Comparison of ENCODE assay signal across 1 cellular context in the genomic region with DNA sequence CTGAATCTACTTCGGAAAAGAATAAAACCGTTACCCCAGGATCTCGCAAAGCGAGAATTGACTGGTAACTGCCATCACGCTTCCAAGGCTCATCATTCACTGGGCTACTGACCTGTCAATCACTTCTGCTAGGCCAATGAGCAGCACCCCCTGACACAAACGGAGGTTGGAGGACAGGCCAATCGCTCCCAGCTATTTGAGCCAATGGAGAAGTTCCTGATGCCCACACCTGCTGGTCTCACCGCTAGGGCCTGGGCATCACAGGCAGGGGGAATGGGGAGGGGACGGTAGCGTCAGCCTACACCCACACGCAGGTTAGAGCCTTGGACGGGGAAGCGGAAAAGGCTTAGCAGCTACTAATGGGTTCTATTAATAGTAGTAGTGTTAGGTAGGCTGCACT.
TF ChIP-seq lines count a peak whose summit lies in the region.

No MANE protein-coding gene starts in this region.

TF ChIP-seq in GM23338, 12 proteins besides CTCF, POLR2A, EP300 and RAD21:
- TF ChIP-seq, protein P1, sequence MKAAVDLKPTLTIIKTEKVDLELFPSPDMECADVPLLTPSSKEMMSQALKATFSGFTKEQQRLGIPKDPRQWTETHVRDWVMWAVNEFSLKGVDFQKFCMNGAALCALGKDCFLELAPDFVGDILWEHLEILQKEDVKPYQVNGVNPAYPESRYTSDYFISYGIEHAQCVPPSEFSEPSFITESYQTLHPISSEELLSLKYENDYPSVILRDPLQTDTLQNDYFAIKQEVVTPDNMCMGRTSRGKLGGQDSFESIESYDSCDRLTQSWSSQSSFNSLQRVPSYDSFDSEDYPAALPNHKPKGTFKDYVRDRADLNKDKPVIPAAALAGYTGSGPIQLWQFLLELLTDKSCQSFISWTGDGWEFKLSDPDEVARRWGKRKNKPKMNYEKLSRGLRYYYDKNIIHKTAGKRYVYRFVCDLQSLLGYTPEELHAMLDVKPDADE (IDR thresholded peaks at IDR 0.05), result no peak
- TF ChIP-seq ZNF331 (CRISPR knock-in tag; IDR thresholded peaks at IDR 0.05; ENCODE audit: low read depth), result no peak
- TF ChIP-seq NANOG (IDR thresholded peaks at IDR 0.05; ENCODE audit: borderline replicate concordance), result no peak
- TF ChIP-seq, protein P2, sequence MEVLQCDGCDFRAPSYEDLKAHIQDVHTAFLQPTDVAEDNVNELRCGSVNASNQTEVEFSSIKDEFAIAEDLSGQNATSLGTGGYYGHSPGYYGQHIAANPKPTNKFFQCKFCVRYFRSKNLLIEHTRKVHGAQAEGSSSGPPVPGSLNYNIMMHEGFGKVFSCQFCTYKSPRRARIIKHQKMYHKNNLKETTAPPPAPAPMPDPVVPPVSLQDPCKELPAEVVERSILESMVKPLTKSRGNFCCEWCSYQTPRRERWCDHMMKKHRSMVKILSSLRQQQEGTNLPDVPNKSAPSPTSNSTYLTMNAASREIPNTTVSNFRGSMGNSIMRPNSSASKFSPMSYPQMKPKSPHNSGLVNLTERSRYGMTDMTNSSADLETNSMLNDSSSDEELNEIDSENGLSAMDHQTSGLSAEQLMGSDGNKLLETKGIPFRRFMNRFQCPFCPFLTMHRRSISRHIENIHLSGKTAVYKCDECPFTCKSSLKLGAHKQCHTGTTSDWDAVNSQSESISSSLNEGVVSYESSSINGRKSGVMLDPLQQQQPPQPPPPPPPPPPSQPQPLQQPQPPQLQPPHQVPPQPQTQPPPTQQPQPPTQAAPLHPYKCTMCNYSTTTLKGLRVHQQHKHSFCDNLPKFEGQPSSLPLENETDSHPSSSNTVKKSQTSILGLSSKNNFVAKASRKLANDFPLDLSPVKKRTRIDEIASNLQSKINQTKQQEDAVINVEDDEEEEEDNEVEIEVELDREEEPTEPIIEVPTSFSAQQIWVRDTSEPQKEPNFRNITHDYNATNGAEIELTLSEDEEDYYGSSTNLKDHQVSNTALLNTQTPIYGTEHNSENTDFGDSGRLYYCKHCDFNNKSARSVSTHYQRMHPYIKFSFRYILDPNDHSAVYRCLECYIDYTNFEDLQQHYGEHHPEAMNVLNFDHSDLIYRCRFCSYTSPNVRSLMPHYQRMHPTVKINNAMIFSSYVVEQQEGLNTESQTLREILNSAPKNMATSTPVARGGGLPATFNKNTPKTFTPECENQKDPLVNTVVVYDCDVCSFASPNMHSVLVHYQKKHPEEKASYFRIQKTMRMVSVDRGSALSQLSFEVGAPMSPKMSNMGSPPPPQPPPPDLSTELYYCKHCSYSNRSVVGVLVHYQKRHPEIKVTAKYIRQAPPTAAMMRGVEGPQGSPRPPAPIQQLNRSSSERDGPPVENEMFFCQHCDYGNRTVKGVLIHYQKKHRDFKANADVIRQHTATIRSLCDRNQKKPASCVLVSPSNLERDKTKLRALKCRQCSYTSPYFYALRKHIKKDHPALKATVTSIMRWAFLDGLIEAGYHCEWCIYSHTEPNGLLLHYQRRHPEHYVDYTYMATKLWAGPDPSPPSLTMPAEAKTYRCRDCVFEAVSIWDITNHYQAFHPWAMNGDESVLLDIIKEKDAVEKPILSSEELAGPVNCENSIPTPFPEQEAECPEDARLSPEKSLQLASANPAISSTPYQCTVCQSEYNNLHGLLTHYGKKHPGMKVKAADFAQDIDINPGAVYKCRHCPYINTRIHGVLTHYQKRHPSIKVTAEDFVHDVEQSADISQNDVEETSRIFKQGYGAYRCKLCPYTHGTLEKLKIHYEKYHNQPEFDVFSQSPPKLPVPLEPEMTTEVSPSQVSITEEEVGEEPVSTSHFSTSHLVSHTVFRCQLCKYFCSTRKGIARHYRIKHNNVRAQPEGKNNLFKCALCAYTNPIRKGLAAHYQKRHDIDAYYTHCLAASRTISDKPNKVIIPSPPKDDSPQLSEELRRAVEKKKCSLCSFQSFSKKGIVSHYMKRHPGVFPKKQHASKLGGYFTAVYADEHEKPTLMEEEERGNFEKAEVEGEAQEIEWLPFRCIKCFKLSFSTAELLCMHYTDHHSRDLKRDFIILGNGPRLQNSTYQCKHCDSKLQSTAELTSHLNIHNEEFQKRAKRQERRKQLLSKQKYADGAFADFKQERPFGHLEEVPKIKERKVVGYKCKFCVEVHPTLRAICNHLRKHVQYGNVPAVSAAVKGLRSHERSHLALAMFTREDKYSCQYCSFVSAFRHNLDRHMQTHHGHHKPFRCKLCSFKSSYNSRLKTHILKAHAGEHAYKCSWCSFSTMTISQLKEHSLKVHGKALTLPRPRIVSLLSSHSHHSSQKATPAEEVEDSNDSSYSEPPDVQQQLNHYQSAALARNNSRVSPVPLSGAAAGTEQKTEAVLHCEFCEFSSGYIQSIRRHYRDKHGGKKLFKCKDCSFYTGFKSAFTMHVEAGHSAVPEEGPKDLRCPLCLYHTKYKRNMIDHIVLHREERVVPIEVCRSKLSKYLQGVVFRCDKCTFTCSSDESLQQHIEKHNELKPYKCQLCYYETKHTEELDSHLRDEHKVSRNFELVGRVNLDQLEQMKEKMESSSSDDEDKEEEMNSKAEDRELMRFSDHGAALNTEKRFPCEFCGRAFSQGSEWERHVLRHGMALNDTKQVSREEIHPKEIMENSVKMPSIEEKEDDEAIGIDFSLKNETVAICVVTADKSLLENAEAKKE (CRISPR knock-in tag; IDR thresholded peaks at IDR 0.05), result no peak
- no peak for TF ChIP-seq ZNF114 (CRISPR knock-in tag; IDR thresholded peaks at IDR 0.05)
- no peak for TF ChIP-seq EZH2phosphoT487 (IDR thresholded peaks at IDR 0.05; ENCODE audit: unreplicated experiment)
- no peak for TF ChIP-seq CREB1 (CRISPR knock-in tag; IDR thresholded peaks at IDR 0.05; ENCODE audit: low read depth)
- TF ChIP-seq STAT1 (IDR thresholded peaks at IDR 0.05; ENCODE audit: unreplicated experiment), result no peak
- no peak for TF ChIP-seq EZH2 (IDR thresholded peaks at IDR 0.05; ENCODE audit: low read depth, unreplicated experiment)
- no peak for TF ChIP-seq POLR2AphosphoS5 (IDR thresholded peaks at IDR 0.05; ENCODE audit: low read depth)
- TF ChIP-seq, protein P3, sequence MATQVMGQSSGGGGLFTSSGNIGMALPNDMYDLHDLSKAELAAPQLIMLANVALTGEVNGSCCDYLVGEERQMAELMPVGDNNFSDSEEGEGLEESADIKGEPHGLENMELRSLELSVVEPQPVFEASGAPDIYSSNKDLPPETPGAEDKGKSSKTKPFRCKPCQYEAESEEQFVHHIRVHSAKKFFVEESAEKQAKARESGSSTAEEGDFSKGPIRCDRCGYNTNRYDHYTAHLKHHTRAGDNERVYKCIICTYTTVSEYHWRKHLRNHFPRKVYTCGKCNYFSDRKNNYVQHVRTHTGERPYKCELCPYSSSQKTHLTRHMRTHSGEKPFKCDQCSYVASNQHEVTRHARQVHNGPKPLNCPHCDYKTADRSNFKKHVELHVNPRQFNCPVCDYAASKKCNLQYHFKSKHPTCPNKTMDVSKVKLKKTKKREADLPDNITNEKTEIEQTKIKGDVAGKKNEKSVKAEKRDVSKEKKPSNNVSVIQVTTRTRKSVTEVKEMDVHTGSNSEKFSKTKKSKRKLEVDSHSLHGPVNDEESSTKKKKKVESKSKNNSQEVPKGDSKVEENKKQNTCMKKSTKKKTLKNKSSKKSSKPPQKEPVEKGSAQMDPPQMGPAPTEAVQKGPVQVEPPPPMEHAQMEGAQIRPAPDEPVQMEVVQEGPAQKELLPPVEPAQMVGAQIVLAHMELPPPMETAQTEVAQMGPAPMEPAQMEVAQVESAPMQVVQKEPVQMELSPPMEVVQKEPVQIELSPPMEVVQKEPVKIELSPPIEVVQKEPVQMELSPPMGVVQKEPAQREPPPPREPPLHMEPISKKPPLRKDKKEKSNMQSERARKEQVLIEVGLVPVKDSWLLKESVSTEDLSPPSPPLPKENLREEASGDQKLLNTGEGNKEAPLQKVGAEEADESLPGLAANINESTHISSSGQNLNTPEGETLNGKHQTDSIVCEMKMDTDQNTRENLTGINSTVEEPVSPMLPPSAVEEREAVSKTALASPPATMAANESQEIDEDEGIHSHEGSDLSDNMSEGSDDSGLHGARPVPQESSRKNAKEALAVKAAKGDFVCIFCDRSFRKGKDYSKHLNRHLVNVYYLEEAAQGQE (IDR thresholded peaks at IDR 0.05; ENCODE audit: unreplicated experiment), result no peak
